9 cellular contexts compared by ENCODE assay signal in the genomic region with DNA sequence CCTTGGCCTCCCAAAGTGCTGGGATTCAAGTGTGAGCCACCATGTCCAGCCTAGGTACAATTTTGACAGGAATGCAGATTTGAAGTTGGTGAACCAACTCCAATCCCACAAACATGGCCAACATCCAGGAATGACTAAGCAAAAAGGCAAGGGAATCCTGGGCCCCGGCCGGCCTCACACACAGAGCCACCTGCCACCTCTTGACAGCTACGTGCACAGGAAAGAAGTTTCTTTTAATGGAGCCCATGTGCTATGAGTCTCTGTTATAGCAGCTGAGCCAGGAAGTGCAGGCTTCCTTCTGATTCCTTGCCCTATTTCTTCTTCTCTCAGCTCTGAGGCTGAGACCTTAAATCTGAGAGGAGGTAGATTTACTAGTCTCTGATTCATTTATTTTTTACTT. TPM values are rescaled to one million over a fixed set of nuclear protein-coding genes. Genes with fewer than 3 reads are reported as not detected.
A peak's percentile ranks its signal among the peaks of the same experiment; 100 is the strongest.
DNase-seq lines count a peak whose midpoint lies in the region; ATAC-seq and TF ChIP-seq lines count a peak whose summit lies in the region.
"Had no signal": no experiment of that assay in that cellular context is flagged by ENCODE, and none has a peak within 500 bp of the region (broad histone marks: within the 10 kb centered on the region; RNA-seq: fewer than 3 reads in every experiment).

No MANE protein-coding gene starts in this region.

- H3K4me3 ChIP-seq in cardiac muscle cell (no peak overlapping the region), aorta (ENCODE audit: low read length in 2 of 2) (no peak overlapping the region), mesendoderm (ENCODE audit: low read length) (no peak overlapping the region)

- H3K79me1 ChIP-seq in mesendoderm (ENCODE audit: low read length) = no peaks in the 10 kb centered on the region

- no peak overlapping the region for H3K56ac ChIP-seq in mesendoderm (ENCODE audit: low read length)

- no peak overlapping the region for H2BK15ac ChIP-seq in mesendoderm (replicated peaks; ENCODE audit: low read depth)

- ATAC-seq in HG02642 (IDR thresholded peaks at IDR 0.05; ENCODE audit: poor library complexity, unreplicated experiment) (peak; percentile 28), aorta (ENCODE audit: low FRiP score) (peak; percentile 31)

- TF ChIP-seq POLR2A in erythroblast (IDR thresholded peaks at IDR 0.05; ENCODE audit: low read length) = no peak

- H3K9me3 ChIP-seq in cardiac muscle cell (ENCODE audit: low read depth) = no peaks in the 10 kb centered on the region
- H3K9me3 ChIP-seq in aorta (ENCODE audit: control insufficient read depth, low read length) = no peaks in the 10 kb centered on the region

- H3K9ac ChIP-seq in mesendoderm (ENCODE audit: low read length) = no peak overlapping the region

- no peak overlapping the region for H3K18ac ChIP-seq in mesendoderm (ENCODE audit: low read length)

- no peaks in the 10 kb centered on the region for H3K79me2 ChIP-seq in mesendoderm (ENCODE audit: control insufficient read depth, insufficient read depth, low read length)

- H3K23ac ChIP-seq in mesendoderm (ENCODE audit: low read length) = no peak overlapping the region

- H3K4me1 ChIP-seq in cardiac muscle cell (ENCODE audit: low read depth) = no peaks in the 10 kb centered on the region
- H3K4me1 ChIP-seq in aorta (ENCODE audit: control insufficient read depth in 1 of 2, insufficient read depth in 2 of 2, low read length in 2 of 2) = no peaks in the 10 kb centered on the region
- H3K4me1 ChIP-seq in mesendoderm (ENCODE audit: control insufficient read depth, low read depth, low read length) = no peaks in the 10 kb centered on the region

- DNase-seq in AG08395 (ENCODE audit: low spot score) = peak; percentile 73
- DNase-seq in SHP77 (lab: John Stamatoyannopoulos, UW) = peak; percentile 61 to 79
- DNase-seq in cardiac muscle cell (ENCODE audit: low read depth in 1 of 2, low spot score in 1 of 2) = peak; percentile 51 to 89
- DNase-seq in aorta = peak in 1 of 2 donors; percentile 51
- DNase-seq in midbrain (lab: John Stamatoyannopoulos, UW) = no peak
- no peak for DNase-seq in mesendoderm
- DNase-seq in erythroblast (lab: John Stamatoyannopoulos, UW) = no peak

- H2BK120ac ChIP-seq in mesendoderm (ENCODE audit: low read depth, low read length) = no peak overlapping the region

- no peak overlapping the region for H4K5ac ChIP-seq in mesendoderm (ENCODE audit: low read length)

- H3K36me3 ChIP-seq in cardiac muscle cell = no peaks in the 10 kb centered on the region
- H3K36me3 ChIP-seq in aorta (ENCODE audit: control insufficient read depth in 1 of 2, insufficient read depth in 2 of 2, low read length in 1 of 2) = no peaks in the 10 kb centered on the region
- no peaks in the 10 kb centered on the region for H3K36me3 ChIP-seq in mesendoderm (ENCODE audit: control insufficient read depth, insufficient read depth, low read length)

- no peak overlapping the region for H3K4ac ChIP-seq in mesendoderm (ENCODE audit: low read depth, low read length)

- no peak overlapping the region for H3K4me2 ChIP-seq in mesendoderm (ENCODE audit: low read length)

- no peak overlapping the region for H3K27ac ChIP-seq in cardiac muscle cell
- H3K27ac ChIP-seq in aorta (ENCODE audit: low read depth in 1 of 2, low read length in 2 of 2) = no peak overlapping the region
- H3K27ac ChIP-seq in mesendoderm (ENCODE audit: low read depth, low read length) = no peak overlapping the region

- no peak overlapping the region for H2AK5ac ChIP-seq in mesendoderm (ENCODE audit: low read length)

- WGBS in aorta, 2 donors = 5 to 7% methylated on average over 3 of the region's 3 CpGs
- no CpG with 5 or more reads among the region's 3 CpGs for WGBS in mesendoderm (ENCODE audit: extremely low coverage, insufficient coverage, low lambda C conversion rate)

- intact Hi-C loops in aorta (cut with DNase I) = no loop called here

- TF ChIP-seq CTCF in cardiac muscle cell (IDR thresholded peaks at IDR 0.05; ENCODE audit: low read depth, low read length) = no peak

- H2BK5ac ChIP-seq in mesendoderm (ENCODE audit: low read length) = no peak overlapping the region

- no peaks in the 10 kb centered on the region for H3K27me3 ChIP-seq in cardiac muscle cell
- no peaks in the 10 kb centered on the region for H3K27me3 ChIP-seq in aorta (ENCODE audit: control insufficient read depth in 1 of 2, insufficient read depth in 2 of 2, low read length in 1 of 2)
- no peaks in the 10 kb centered on the region for H3K27me3 ChIP-seq in mesendoderm (ENCODE audit: insufficient read depth, low read length, poor library complexity)

- no peak overlapping the region for H4K8ac ChIP-seq in mesendoderm (ENCODE audit: low read depth, low read length)

RNA-seq across cellular contexts. Expression of a gene that starts 8.8 kb away (rescaled TPM):
- total RNA-seq in cardiac muscle cell = 0.25 and 4.0 TPM in 2 replicates
- 4.8 and 5.2 TPM in 2 replicates for polyA plus RNA-seq in cardiac muscle cell
- total RNA-seq in aorta = under 1 TPM in 1 of 2 donors, not detected in 1; 0.84 TPM
- under 1 TPM in 1 of 2 donors, not detected in 1; 0.50 TPM for polyA plus RNA-seq in aorta
- 0.49 TPM for polyA plus RNA-seq in mesendoderm (2013, experiment 1 of 2)
- polyA plus RNA-seq in mesendoderm (2013, experiment 2 of 2) = 0.71 TPM
- total RNA-seq: neural crest cell had no signal

RNA-seq across cellular contexts. Expression of a gene that starts 46.3 kb away (rescaled TPM):
- total RNA-seq in cardiac muscle cell = 50.6 and 80.3 TPM in 2 replicates
- polyA plus RNA-seq in cardiac muscle cell = 35.2 and 44.7 TPM in 2 replicates
- 10 to 100 TPM; 23.5 to 24.4 TPM for total RNA-seq in aorta
- 1 to 10 TPM; 2.6 to 5.5 TPM for polyA plus RNA-seq in aorta
- polyA plus RNA-seq in mesendoderm (2013, experiment 1 of 2) = 1.7 TPM
- polyA plus RNA-seq in mesendoderm (2013, experiment 2 of 2) = 1.4 TPM

Comparison
In these comparisons a context has a peak if more than half of its experiments do, and no peak if none do; other contexts are left out.
1. DNase-seq: peak in AG08395 (single experiment), SHP77 (2 of 2) and cardiac muscle cell (2 of 2); none in midbrain (single experiment), mesendoderm (single experiment) and erythroblast (0 of 2).